10 cellular contexts compared by ENCODE assay signal in genomic region chr11:35009191-35009940, GRCh38.
DNase-seq lines count a peak whose midpoint lies in the region; ATAC-seq and TF ChIP-seq lines count a peak whose summit lies in the region.
"Had no signal": no experiment of that assay in that cellular context is flagged by ENCODE, and none has a peak within 500 bp of the region (broad histone marks: within the 10 kb centered on the region; RNA-seq: fewer than 3 reads in every experiment).

No MANE protein-coding gene starts in this region.

- TF ChIP-seq CTCF in AG10803 (conservative IDR thresholded peaks at IDR 0.05; ENCODE audit: low read length) (no peak), astrocyte of the spinal cord (IDR thresholded peaks at IDR 0.05; ENCODE audit: low read depth, low read length) (peak; percentile 4)

- no peak overlapping the region for H4K8ac ChIP-seq in mesendoderm (ENCODE audit: low read depth, low read length)

- DNase-seq in AG10803 (ENCODE audit: low read depth), result peak; percentile 77
- peak; percentile 81 for DNase-seq in MG63
- peak; percentile 92 for DNase-seq in astrocyte of the spinal cord (ENCODE audit: low read depth, low spot score)
- peak; percentile 68 for DNase-seq in mesendoderm
- DNase-seq in MV-4-11 (lab: John Stamatoyannopoulos, UW), result no peak
- no peak for DNase-seq in activated gamma-delta T cell (lab: John Stamatoyannopoulos, UW)
- DNase-seq in NCI-H1436 (lab: John Stamatoyannopoulos, UW), result no peak
- DNase-seq: DMS79 treated with DMSO at 0.1 percent for 48 hours, upper lobe of left lung had no signal

- H3K9ac ChIP-seq in mesendoderm (ENCODE audit: low read length), result no peak overlapping the region

- in situ Hi-C loops in astrocyte of the spinal cord (cut with HindIII; ENCODE audit: low sequenced_read_pairs), result no loop called here

- H3K9me3 ChIP-seq in MG63, result no peaks in the 10 kb centered on the region; the same call in 1 of the 2 replicates
- H3K9me3 ChIP-seq: upper lobe of left lung had no signal

- H3K36me3 ChIP-seq in MG63, result peaks cover 8% of the 10 kb centered on the region
- no peaks in the 10 kb centered on the region for H3K36me3 ChIP-seq in mesendoderm (ENCODE audit: control insufficient read depth, insufficient read depth, low read length)
- H3K36me3 ChIP-seq: upper lobe of left lung had no signal

- no peak for ATAC-seq in GM21526 (IDR thresholded peaks at IDR 0.05; ENCODE audit: low FRiP score, unreplicated experiment)

- H3K4me2 ChIP-seq in mesendoderm (ENCODE audit: low read length), result no peak overlapping the region

- H3K79me1 ChIP-seq in mesendoderm (ENCODE audit: low read length), result no peaks in the 10 kb centered on the region

- H2BK120ac ChIP-seq in mesendoderm (ENCODE audit: low read depth, low read length), result no peak overlapping the region

- H3K27ac ChIP-seq in mesendoderm (ENCODE audit: low read depth, low read length), result peak overlapping the region; percentile 7

- no peaks in the 10 kb centered on the region for H3K27me3 ChIP-seq in MG63
- H3K27me3 ChIP-seq in mesendoderm (ENCODE audit: insufficient read depth, low read length, poor library complexity), result no peaks in the 10 kb centered on the region
- H3K27me3 ChIP-seq: upper lobe of left lung had no signal

- no peak overlapping the region for H2AK5ac ChIP-seq in mesendoderm (ENCODE audit: low read length)

- peak overlapping the region; percentile 60 for H3K18ac ChIP-seq in mesendoderm (ENCODE audit: low read length)

- no peak overlapping the region for H2BK5ac ChIP-seq in mesendoderm (ENCODE audit: low read length)

- H3K4me3 ChIP-seq in AG10803 (ENCODE audit: low read length) (no peak overlapping the region), MG63 (no peak overlapping the region), astrocyte of the spinal cord (ENCODE audit: low read depth, low read length) (no peak overlapping the region), mesendoderm (ENCODE audit: low read length) (no peak overlapping the region)
- H3K4me3 ChIP-seq: upper lobe of left lung had no signal

- no CpG with 5 or more reads among the region's 5 CpGs for WGBS in mesendoderm (ENCODE audit: extremely low coverage, insufficient coverage, low lambda C conversion rate)

- peaks cover 8% of the 10 kb centered on the region for H3K4me1 ChIP-seq in mesendoderm (ENCODE audit: control insufficient read depth, low read depth, low read length)

- no peak overlapping the region for H2BK15ac ChIP-seq in mesendoderm (replicated peaks; ENCODE audit: low read depth)

- H3K4ac ChIP-seq in mesendoderm (ENCODE audit: low read depth, low read length), result no peak overlapping the region

- no peak overlapping the region for H3K56ac ChIP-seq in mesendoderm (ENCODE audit: low read length)

- H3K79me2 ChIP-seq in mesendoderm (ENCODE audit: control insufficient read depth, insufficient read depth, low read length), result no peaks in the 10 kb centered on the region

- H3K23ac ChIP-seq in mesendoderm (ENCODE audit: low read length), result no peak overlapping the region

- no peak overlapping the region for H4K5ac ChIP-seq in mesendoderm (ENCODE audit: low read length)

Comparison
In these comparisons a context has a peak if more than half of its experiments do, and no peak if none do; other contexts are left out.
1. DNase-seq: peak in AG10803 (single experiment), MG63 (single experiment), astrocyte of the spinal cord (single experiment) and mesendoderm (single experiment); none in MV-4-11 (single experiment), activated gamma-delta T cell (single experiment) and NCI-H1436 (single experiment).